8 cellular contexts compared by ENCODE assay signal in genomic region chr13:95677564-95678386, GRCh38. TPM values are rescaled to one million over a fixed set of nuclear protein-coding genes. Genes with fewer than 3 reads are reported as not detected.
DNase-seq lines count a peak whose midpoint lies in the region; ATAC-seq and TF ChIP-seq lines count a peak whose summit lies in the region.

No MANE protein-coding gene starts in this region.

- H3K9me3 ChIP-seq in duodenal mucosa (ENCODE audit: control insufficient read depth in 1 of 2, low read length in 2 of 2), result no peaks in the 10 kb centered on the region
- no peaks in the 10 kb centered on the region for H3K9me3 ChIP-seq in mucosa of descending colon
- no peaks in the 10 kb centered on the region for H3K9me3 ChIP-seq in aorta (ENCODE audit: control insufficient read depth, low read length)

- ATAC-seq in GM18517 (IDR thresholded peaks at IDR 0.05; ENCODE audit: unreplicated experiment) (peak; percentile 5), mucosa of descending colon (no peak), aorta (ENCODE audit: low FRiP score) (peak; percentile 3), HG03135 (IDR thresholded peaks at IDR 0.05; ENCODE audit: unreplicated experiment) (no peak)

- no peaks in the 10 kb centered on the region for H3K27me3 ChIP-seq in ACC112 (ENCODE audit: insufficient read depth, low read length)
- H3K27me3 ChIP-seq in duodenal mucosa (ENCODE audit: control insufficient read depth in 1 of 2, insufficient read depth in 2 of 2, low read length in 2 of 2), result no peaks in the 10 kb centered on the region
- no peaks in the 10 kb centered on the region for H3K27me3 ChIP-seq in aorta (ENCODE audit: control insufficient read depth in 1 of 2, insufficient read depth in 2 of 2, low read length in 1 of 2)

- H3K4me3 ChIP-seq in ACC112 (ENCODE audit: low read depth, low read length), result peak overlapping the region; percentile 77
- H3K4me3 ChIP-seq in duodenal mucosa (ENCODE audit: low read depth in 1 of 2, low read length in 2 of 2), result peak overlapping the region; percentile 90 to 100
- peak overlapping the region; percentile 95 for H3K4me3 ChIP-seq in mucosa of descending colon
- peak overlapping the region; percentile 65 to 81 for H3K4me3 ChIP-seq in aorta (ENCODE audit: low read length in 2 of 2)

- peaks cover 53% of the 10 kb centered on the region for H3K79me2 ChIP-seq in ACC112 (ENCODE audit: control insufficient read depth, insufficient read depth, low read length, unreplicated experiment)

- 0 to 1% methylated on average over 31 of the region's 31 CpGs for WGBS in aorta, 2 donors

- peak overlapping the region; percentile 6 for H2AFZ ChIP-seq in ACC112 (ENCODE audit: low read length, unreplicated experiment)

- H3K36me3 ChIP-seq in ACC112 (ENCODE audit: insufficient read depth, low read length) (no peaks in the 10 kb centered on the region), duodenal mucosa (ENCODE audit: control insufficient read depth in 1 of 2, insufficient read depth in 2 of 2, low read length in 2 of 2) (no peaks in the 10 kb centered on the region), mucosa of descending colon (ENCODE audit: low read depth) (no peaks in the 10 kb centered on the region), aorta (ENCODE audit: control insufficient read depth in 1 of 2, insufficient read depth in 2 of 2, low read length in 1 of 2) (no peaks in the 10 kb centered on the region)

- no peak for TF ChIP-seq CTCF in mucosa of descending colon (IDR thresholded peaks at IDR 0.05)

- intact Hi-C loops in mucosa of descending colon (cut with DNase I, micrococcal nuclease), result no loop called here
- intact Hi-C loops in aorta (cut with DNase I), result loop anchor here (5.0 to 10.0 kb wide), 3 partner anchors 35 to 173 kb away; partner anchors contain the start of gene DZIP1 (in 1 of the 2)

- H3K4me1 ChIP-seq in ACC112 (ENCODE audit: control insufficient read depth, insufficient read depth, low read length, unreplicated experiment), result peaks cover 24% of the 10 kb centered on the region
- H3K4me1 ChIP-seq in duodenal mucosa (ENCODE audit: control insufficient read depth in 1 of 2, insufficient read depth in 2 of 2, low read length in 2 of 2), result peaks cover 10 to 39% of the 10 kb centered on the region in 2 donors
- peaks cover 21% of the 10 kb centered on the region for H3K4me1 ChIP-seq in mucosa of descending colon (ENCODE audit: low read depth)
- peaks cover 0 to 1% of the 10 kb centered on the region in 2 donors for H3K4me1 ChIP-seq in aorta (ENCODE audit: control insufficient read depth in 1 of 2, insufficient read depth in 2 of 2, low read length in 2 of 2)

- DNase-seq in RKO (ENCODE audit: low spot score), result peak; percentile 45
- peak in 1 of 3 donors; percentile 29 for DNase-seq in mucosa of descending colon
- DNase-seq in aorta, result no peak
- no peak for DNase-seq in NCI-H774 (lab: John Stamatoyannopoulos, UW)

- peak overlapping the region; percentile 86 to 93 for H3K9ac ChIP-seq in duodenal mucosa (ENCODE audit: low read depth in 1 of 2, low read length in 2 of 2)

- H3K27ac ChIP-seq in ACC112 (ENCODE audit: low read depth, low read length), result peak overlapping the region; percentile 65
- peak overlapping the region; percentile 93 for H3K27ac ChIP-seq in duodenal mucosa (ENCODE audit: low read depth, low read length)
- H3K27ac ChIP-seq in aorta (ENCODE audit: low read depth in 1 of 2, low read length in 2 of 2), result peak overlapping the region; percentile 58 to 90

RNA-seq across cellular contexts. Expression of gene DNAJC3, which starts 0.8 kb away (rescaled TPM):
- total RNA-seq in mucosa of descending colon (10 to 100 TPM; 48.6 to 60.5 (median 55.2) TPM), aorta (10 to 100 TPM; 57.8 to 60.3 TPM)
- 10 to 100 TPM; 11.8 to 19.0 TPM for polyA plus RNA-seq in aorta

RNA-seq across cellular contexts. Expression of gene DZIP1, which starts 33.3 kb away (rescaled TPM):
- 10 to 100 TPM in 1 of 3 donors, 1 to 10 TPM in 2; 1.3 to 23.6 (median 3.6) TPM for total RNA-seq in mucosa of descending colon
- total RNA-seq in aorta, result 10 to 100 TPM; 17.4 to 25.3 TPM
- polyA plus RNA-seq in aorta, result 10 to 100 TPM; 10.1 to 17.6 TPM

Comparison
In these comparisons a context has a peak if more than half of its experiments do, and no peak if none do; other contexts are left out.
1. ATAC-seq: peak in GM18517 (single experiment) and aorta (single experiment); none in mucosa of descending colon (single experiment) and HG03135 (single experiment).
2. intact Hi-C loops: an anchor here in aorta (5.0 to 10.0 kb wide); none called in mucosa of descending colon.
3. Peak in every context shown above with its lines, with median percentiles within 50 percentile points of each other: H3K27ac ChIP-seq and H3K4me3 ChIP-seq.